In the genomic region with DNA sequence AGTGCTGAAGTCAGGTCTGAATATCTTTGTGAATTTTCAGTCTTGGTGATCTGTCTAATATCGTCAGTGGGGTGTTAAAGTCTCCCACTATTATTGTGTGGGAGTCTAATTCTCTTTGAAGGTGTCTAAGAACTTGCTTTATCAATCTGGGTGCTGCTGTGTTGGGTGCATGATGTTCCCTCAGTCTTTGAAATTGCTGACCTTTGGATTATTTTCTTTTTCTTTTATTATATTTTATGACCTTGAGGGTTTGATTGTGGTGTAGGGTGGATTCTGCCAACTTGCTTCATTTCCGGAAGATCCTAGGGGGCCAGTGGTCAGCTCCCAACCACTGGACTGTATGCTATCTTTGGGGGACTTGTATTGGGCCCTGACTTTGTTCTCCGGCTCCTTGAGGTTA, we compare ENCODE assay signal across 25 cellular contexts.
"Had no signal": no experiment of that assay in that cellular context is flagged by ENCODE, and none has a peak within 500 bp of the region (broad histone marks: within the 10 kb centered on the region; RNA-seq: fewer than 3 reads in every experiment).

No MANE protein-coding gene starts in this region.

- H3K36me3 ChIP-seq: neural progenitor cell, ovary, spleen, stomach, thoracic aorta, thyroid gland, tibial nerve, upper lobe of left lung, vagina had no signal

- FAIRE-seq: urothelium cell line had no signal

- H3K4me2 ChIP-seq: neural progenitor cell, smooth muscle cell had no signal

- H3K27ac ChIP-seq: neural progenitor cell, ovary, parathyroid adenoma, psoas muscle, spleen, stomach, thoracic aorta, thyroid gland, tibial nerve, upper lobe of left lung, vagina had no signal

- DNase-seq: naive thymus-derived CD4-positive, alpha-beta T cell; natural killer cell; occipital lobe; ovary; psoas muscle; right cardiac atrium; stimulated activated CD4-positive, alpha-beta T cell treated with anti-CD3 and anti-CD28 coated beads, Interleukin-12 subunit alpha, Interleukin-12 subunit beta, amount 100 ng/mL, for 4 hours; stimulated activated CD4-positive, alpha-beta T cell treated with anti-CD3 and anti-CD28 coated beads, Interleukin-1b, Interleukin-23, amount 100 ng/mL, for 48 hours; stimulated activated CD4-positive, alpha-beta T cell treated with anti-CD3 and anti-CD28 coated beads, Interleukin-4, amount 100 ng/mL, for 1 hour; stimulated activated naive B cell treated with anti-CD40 and anti-IgM and Interleukin-4, amounts not matched to agents 10 μg/mL and 1 μg/mL and 100 μg/mL, for 72 hours; stimulated activated naive CD4-positive, alpha-beta T cell treated with Interleukin-2 at 50 U/mL for 16 hours; stomach; thyroid gland; trophoblast cell had no signal

- ATAC-seq: naive thymus-derived CD4-positive, alpha-beta T cell; natural killer cell; psoas muscle; right cardiac atrium; stimulated activated effector memory CD8-positive, alpha-beta T cell treated with anti-CD3 and anti-CD28 coated beads, Interleukin-12 subunit alpha, Interleukin-12 subunit beta, amount 100 ng/mL, for 72 hours; stimulated activated naive B cell treated with anti-CD40 and anti-IgM and Interleukin-4, amounts not matched to agents 10 μg/mL and 1 μg/mL and 100 μg/mL, for 72 hours had no signal

- H3K79me2 ChIP-seq: parathyroid adenoma had no signal

- H3K27me3 ChIP-seq: neural progenitor cell, ovary, spleen, stomach, thyroid gland, tibial nerve, upper lobe of left lung, vagina had no signal

- H3K4me1 ChIP-seq: neural progenitor cell, parathyroid adenoma, psoas muscle, spleen, stomach, thyroid gland, tibial nerve, upper lobe of left lung, vagina had no signal

- H3K9ac ChIP-seq: neural progenitor cell, parathyroid adenoma had no signal

- H3K9me3 ChIP-seq: ovary, psoas muscle, spleen, stomach, thoracic aorta, thyroid gland, tibial nerve, upper lobe of left lung, vagina had no signal

- H2AFZ ChIP-seq: neural progenitor cell, parathyroid adenoma had no signal

- H3K4me3 ChIP-seq: neural progenitor cell, ovary, psoas muscle, skin epidermis, smooth muscle cell, spleen, stomach, thoracic aorta, thyroid gland, tibial nerve, upper lobe of left lung, vagina had no signal
